In the genomic region with DNA sequence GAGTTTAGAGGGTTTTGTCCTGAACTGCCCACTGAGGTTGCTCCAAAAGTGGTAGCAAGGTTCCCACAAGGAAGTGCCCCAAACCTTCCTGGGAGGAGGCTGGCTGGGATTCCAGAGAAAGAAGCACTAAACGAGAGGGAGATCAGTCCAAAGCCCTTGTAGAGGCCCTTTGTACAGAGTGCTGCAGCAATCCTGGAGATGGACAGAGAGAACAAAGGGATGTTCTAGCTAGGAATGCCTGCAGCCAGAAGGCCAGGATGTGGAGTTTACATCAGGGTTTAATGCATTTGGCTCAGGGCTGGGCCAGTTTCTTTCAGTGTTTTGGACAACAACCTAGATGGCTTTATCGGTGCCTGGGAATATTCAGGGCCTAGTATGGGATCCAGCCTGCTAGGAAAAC, we compare ENCODE assay signal across 19 cellular contexts.
DNase-seq lines count a peak whose midpoint lies in the region; ATAC-seq, FAIRE-seq and TF ChIP-seq lines count a peak whose summit lies in the region.
"Had no signal": no experiment of that assay in that cellular context is flagged by ENCODE, and none has a peak within 500 bp of the region (broad histone marks: within the 10 kb centered on the region; RNA-seq: fewer than 3 reads in every experiment).

No MANE protein-coding gene starts in this region.

- H4K8ac ChIP-seq in IMR-90 (ENCODE audit: low read depth in 2 of 2, low read length in 2 of 2), result peak overlapping the region; percentile 1 to 74; a peak in 2 of 4 replicates
- no peak overlapping the region for H4K8ac ChIP-seq in H1 (ENCODE audit: extremely low read depth, insufficient read depth, low read length)
- H4K8ac ChIP-seq in mesenchymal stem cell (ENCODE audit: low read length), result peak overlapping the region; percentile 58
- H4K8ac ChIP-seq in neuronal stem cell (ENCODE audit: low read depth, low read length), result no peak overlapping the region

- H2BK120ac ChIP-seq in IMR-90 (ENCODE audit: low read depth, low read length) (peak overlapping the region; percentile 76), H1 (replicated peaks; ENCODE audit: low read depth, low read length) (no peak overlapping the region), mesenchymal stem cell (ENCODE audit: low read depth, low read length) (peak overlapping the region; percentile 54), neuronal stem cell (ENCODE audit: low read depth, low read length) (no peak overlapping the region)

- TF ChIP-seq EP300 in H1 (IDR thresholded peaks at IDR 0.05; ENCODE audit: borderline replicate concordance in 1 of 2, low read depth in 2 of 2, low read length in 2 of 2), result no peak

- H3K27me3 ChIP-seq in IMR-90 (ENCODE audit: control insufficient read depth, insufficient read depth, low read length), result no peaks in the 10 kb centered on the region
- H3K27me3 ChIP-seq in H1 (replicated peaks in 1 of 4; ENCODE audit: control insufficient read depth in 3 of 4, extremely low read depth in 1 of 4, insufficient read depth in 3 of 4, low read length in 3 of 4), result no peaks in the 10 kb centered on the region
- H3K27me3 ChIP-seq in mesenchymal stem cell (ENCODE audit: control insufficient read depth in 1 of 2, insufficient read depth in 1 of 2, low read length in 2 of 2), result no peaks in the 10 kb centered on the region
- H3K27me3 ChIP-seq in neuronal stem cell (ENCODE audit: control insufficient read depth in 3 of 3, insufficient read depth in 3 of 3, low read depth in 1 of 3, low read length in 3 of 3), result no peaks in the 10 kb centered on the region

- no peak overlapping the region for H2AK9ac ChIP-seq in IMR-90 (replicated peaks; ENCODE audit: low read depth, low read length, poor library complexity)

- H3K9me3 Mint-ChIP-seq in activated naive CD8-positive, alpha-beta T cell treated with anti-CD3 and anti-CD28 coated beads, Interleukin-2, amount 50 U/mL, for 24 hours, result no peaks in the 10 kb centered on the region
- H3K9me3 Mint-ChIP-seq in activated CD4-positive, alpha-beta memory T cell treated with anti-CD3 and anti-CD28 coated beads, Interleukin-2, amount 10 ng/mL, durations not matched to agents 7 days and 5 days, result peaks cover 4% of the 10 kb centered on the region

- H2BK5ac ChIP-seq in IMR-90 (ENCODE audit: low read depth, low read length, poor library complexity, severe bottlenecking), result peak overlapping the region; percentile 1
- no peak overlapping the region for H2BK5ac ChIP-seq in H1 (ENCODE audit: low read depth, low read length)
- no peak overlapping the region for H2BK5ac ChIP-seq in mesenchymal stem cell (ENCODE audit: low read depth, low read length, poor library complexity, severe bottlenecking)
- H2BK5ac ChIP-seq in neuronal stem cell (ENCODE audit: low read length), result no peak overlapping the region

- H3K4me3 Mint-ChIP-seq in activated naive CD8-positive, alpha-beta T cell treated with anti-CD3 and anti-CD28 coated beads, Interleukin-2, amount 50 U/mL, for 24 hours, result no peak overlapping the region
- no peak overlapping the region for H3K4me3 Mint-ChIP-seq in activated CD4-positive, alpha-beta memory T cell treated with anti-CD3 and anti-CD28 coated beads, Interleukin-2, amount 10 ng/mL, durations not matched to agents 7 days and 5 days
- H3K4me3 Mint-ChIP-seq: CD4-positive, alpha-beta T cell had no signal

- peak overlapping the region; percentile 11; the same call in 1 of the 2 replicates for H2AK5ac ChIP-seq in IMR-90 (ENCODE audit: low read depth, low read length)
- no peak overlapping the region for H2AK5ac ChIP-seq in H1 (ENCODE audit: low read depth, low read length)
- H2AK5ac ChIP-seq in mesenchymal stem cell (ENCODE audit: low read length, severe bottlenecking), result no peak overlapping the region
- no peak overlapping the region for H2AK5ac ChIP-seq in neuronal stem cell (ENCODE audit: low read depth, low read length)

- H3K9ac ChIP-seq in IMR-90 (ENCODE audit: low read depth, low read length) (no peak overlapping the region), H1 (replicated peaks in 1 of 4; ENCODE audit: extremely low read depth in 1 of 4, low read depth in 3 of 4, low read length in 3 of 4) (no peak overlapping the region), mesenchymal stem cell (ENCODE audit: low read length) (no peak overlapping the region), neuronal stem cell (ENCODE audit: low read depth, low read length, poor library complexity) (no peak overlapping the region)

- H4K91ac ChIP-seq in IMR-90 (ENCODE audit: insufficient read depth, low read depth, low read length) (peak overlapping the region; percentile 30; the same call in 1 of the 2 replicates), H1 (replicated peaks; ENCODE audit: insufficient read length, low read length) (no peak overlapping the region), mesenchymal stem cell (ENCODE audit: low read length) (peak overlapping the region; percentile 44), neuronal stem cell (ENCODE audit: low read depth, low read length, poor library complexity) (no peak overlapping the region)

- intact Hi-C loops in IMR-90 (cut with micrococcal nuclease), result no loop called here

- H2BK20ac ChIP-seq in IMR-90 (ENCODE audit: low read depth, low read length) (peak overlapping the region; percentile 69), H1 (ENCODE audit: low read length) (peak overlapping the region; percentile 34; the same call in 1 of the 2 replicates)

- H3K27ac ChIP-seq in IMR-90 (ENCODE audit: insufficient read depth, low read length) (peak overlapping the region; percentile 0; the same call in 1 of the 2 replicates), H1 (ENCODE audit: low read depth, low read length) (no peak overlapping the region), mesenchymal stem cell (ENCODE audit: low read length, poor library complexity, severe bottlenecking) (no peak overlapping the region), neuronal stem cell (replicated peaks; ENCODE audit: low read length) (no peak overlapping the region)
- H3K27ac ChIP-seq: C4-2B, HL-60 had no signal

- no peak overlapping the region for H3K4me2 ChIP-seq in IMR-90 (ENCODE audit: low read depth, low read length)
- H3K4me2 ChIP-seq in H1 (ENCODE audit: insufficient read depth in 1 of 2, low read depth in 2 of 2, low read length in 2 of 2), result no peak overlapping the region
- no peak overlapping the region for H3K4me2 ChIP-seq in mesenchymal stem cell (ENCODE audit: low read length, poor library complexity, severe bottlenecking)
- no peak overlapping the region for H3K4me2 ChIP-seq in neuronal stem cell (ENCODE audit: insufficient read depth, low read length, poor library complexity, severe bottlenecking)

- no peaks in the 10 kb centered on the region for H4K20me1 ChIP-seq in IMR-90 (ENCODE audit: insufficient read depth, low read length)
- no peaks in the 10 kb centered on the region for H4K20me1 ChIP-seq in H1 (replicated peaks in 1 of 2; ENCODE audit: control insufficient read depth in 1 of 2, insufficient read depth in 2 of 2, low read length in 2 of 2)

- TF ChIP-seq POLR2A in IMR-90 (IDR thresholded peaks at IDR 0.05; ENCODE audit: low read depth, low read length), result no peak
- TF ChIP-seq POLR2A in H1 (IDR thresholded peaks at IDR 0.05; ENCODE audit: control extremely low read depth in 1 of 2, low read depth in 2 of 2, low read length in 2 of 2), result no peak

- FAIRE-seq in H1 (lab: Jason Lieb, UNC), result no peak
- FAIRE-seq: A204.1, GM12878, K562 had no signal

- H3K23ac ChIP-seq in IMR-90 (ENCODE audit: low read depth, low read length) (peak overlapping the region; percentile 29; the same call in 1 of the 2 replicates), H1 (ENCODE audit: insufficient read length) (no peak overlapping the region), mesenchymal stem cell (ENCODE audit: low read length in 2 of 2) (no peak overlapping the region), neuronal stem cell (ENCODE audit: low read depth, low read length, poor library complexity) (no peak overlapping the region)

- POLR2A ChIA-PET in IMR-90 (lab: Charles Lee; ENCODE audit: unreplicated experiment), result no interaction called here
- POLR2A ChIA-PET in H1 (lab: Charles Lee; ENCODE audit: partially characterized antibody), result no interaction called here
- POLR2A ChIA-PET in activated CD4-positive, alpha-beta memory T cell treated with anti-CD3 and anti-CD28 coated beads, Interleukin-2, amount 10 ng/mL, durations not matched to agents 7 days and 5 days (lab: Charles Lee), result no interaction called here

- H3K79me2 ChIP-seq in H1 (ENCODE audit: control insufficient read depth in 1 of 2, insufficient read depth in 2 of 2, low read length in 2 of 2), result no peaks in the 10 kb centered on the region

- no peak overlapping the region for H2BK12ac ChIP-seq in H1 (ENCODE audit: low read depth, low read length)
- peak overlapping the region; percentile 80 to 89 for H2BK12ac ChIP-seq in mesenchymal stem cell (ENCODE audit: low read length in 2 of 2)
- no peak overlapping the region for H2BK12ac ChIP-seq in neuronal stem cell (ENCODE audit: low read length)

- 69% methylated on average over 2 of the region's 2 CpGs; no CpG with 5 or more reads in 1 of the 2 experiments for WGBS in IMR-90 (ENCODE audit: extremely low coverage in 2 of 2, insufficient read length in 1 of 2), 2 experiments
- 52% methylated on average over 2 of the region's 2 CpGs; no CpG with 5 or more reads in 1 of the 2 experiments for WGBS in H1 (ENCODE audit: extremely low coverage in 1 of 2, insufficient coverage in 1 of 2, insufficient read length in 1 of 2, insufficient replicate concordance in 2 of 2, low coverage in 1 of 2, low lambda C conversion rate in 2 of 2, missing lambda C conversion rate in 1 of 2), 2 experiments
- WGBS in mesenchymal stem cell, result 54% methylated on average over 2 of the region's 2 CpGs
- no CpG with 5 or more reads among the region's 2 CpGs for WGBS in neuronal stem cell (ENCODE audit: extremely low coverage in 2 of 2, insufficient read length in 2 of 2, insufficient replicate concordance in 1 of 2), 2 donors

- no peaks in the 10 kb centered on the region for H3K4me1 Mint-ChIP-seq in activated naive CD8-positive, alpha-beta T cell treated with anti-CD3 and anti-CD28 coated beads, Interleukin-2, amount 50 U/mL, for 24 hours
- no peaks in the 10 kb centered on the region for H3K4me1 Mint-ChIP-seq in activated CD4-positive, alpha-beta memory T cell treated with anti-CD3 and anti-CD28 coated beads, Interleukin-2, amount 10 ng/mL, durations not matched to agents 7 days and 5 days

- ATAC-seq in IMR-90 (ENCODE audit: low read depth), result peak; percentile 35; the same call in 1 of the 2 replicates
- no peak for ATAC-seq in activated naive CD8-positive, alpha-beta T cell treated with anti-CD3 and anti-CD28 coated beads, Interleukin-2, amount 50 U/mL, for 24 hours
- ATAC-seq in HG03378 (IDR thresholded peaks at IDR 0.05; ENCODE audit: unreplicated experiment), result no peak
- ATAC-seq: GM12878, K562 had no signal

- peak overlapping the region; percentile 55 for H3K4ac ChIP-seq in IMR-90 (ENCODE audit: low read depth, low read length)
- no peak overlapping the region for H3K4ac ChIP-seq in H1 (replicated peaks; ENCODE audit: insufficient read length, low read depth, low read length)
- H3K4ac ChIP-seq in mesenchymal stem cell (ENCODE audit: low read depth in 1 of 2, low read length in 2 of 2), result peak overlapping the region; percentile 8 to 73
- H3K4ac ChIP-seq in neuronal stem cell (ENCODE audit: low read length), result no peak overlapping the region

- H3K27ac Mint-ChIP-seq in activated naive CD8-positive, alpha-beta T cell treated with anti-CD3 and anti-CD28 coated beads, Interleukin-2, amount 50 U/mL, for 24 hours, result no peak overlapping the region
- no peak overlapping the region for H3K27ac Mint-ChIP-seq in activated CD4-positive, alpha-beta memory T cell treated with anti-CD3 and anti-CD28 coated beads, Interleukin-2, amount 10 ng/mL, durations not matched to agents 7 days and 5 days
- H3K27ac Mint-ChIP-seq: CD4-positive, alpha-beta T cell had no signal

- in situ Hi-C loops in IMR-90 (cut with MboI; ENCODE audit: low sequenced_read_pairs), result no loop called here

- H3K56ac ChIP-seq in IMR-90 (ENCODE audit: extremely low read depth, insufficient read depth, low read length) (no peak overlapping the region), H1 (replicated peaks; ENCODE audit: insufficient read length, low read depth, low read length) (no peak overlapping the region)

- no peaks in the 10 kb centered on the region for H3K36me3 ChIP-seq in IMR-90 (ENCODE audit: control insufficient read depth, insufficient read depth, low read length)
- no peaks in the 10 kb centered on the region for H3K36me3 ChIP-seq in H1 (ENCODE audit: control insufficient read depth in 2 of 4, insufficient read depth in 4 of 4, low read length in 3 of 4)
- no peaks in the 10 kb centered on the region for H3K36me3 ChIP-seq in mesenchymal stem cell (ENCODE audit: control insufficient read depth in 1 of 2, insufficient read depth in 2 of 2, low read depth in 1 of 2, low read length in 2 of 2)
- no peaks in the 10 kb centered on the region for H3K36me3 ChIP-seq in neuronal stem cell (replicated peaks in 1 of 2; ENCODE audit: control insufficient read depth in 2 of 2, insufficient read depth in 2 of 2, low read length in 2 of 2)

- H3K18ac ChIP-seq in IMR-90 (ENCODE audit: low read depth, low read length), result peak overlapping the region; percentile 0; the same call in 1 of the 2 replicates
- no peak overlapping the region; the same call in 1 of the 2 replicates for H3K18ac ChIP-seq in H1 (ENCODE audit: extremely low read depth, low read length)
- peak overlapping the region; percentile 58 to 64 for H3K18ac ChIP-seq in mesenchymal stem cell (ENCODE audit: low read depth in 1 of 2, low read length in 2 of 2)
- no peak overlapping the region for H3K18ac ChIP-seq in neuronal stem cell (ENCODE audit: low read length)

- H3K79me1 ChIP-seq in IMR-90 (ENCODE audit: low read depth in 1 of 2, low read length in 2 of 2), result no peaks in the 10 kb centered on the region
- H3K79me1 ChIP-seq in H1 (ENCODE audit: low read depth, low read length), result no peaks in the 10 kb centered on the region
- no peaks in the 10 kb centered on the region for H3K79me1 ChIP-seq in mesenchymal stem cell (replicated peaks; ENCODE audit: low read length, poor library complexity, severe bottlenecking)
- no peaks in the 10 kb centered on the region for H3K79me1 ChIP-seq in neuronal stem cell (ENCODE audit: low read depth, low read length)

- dilution Hi-C loops in IMR-90 (cut with HindIII; ENCODE audit: low sequenced_read_pairs, unreplicated experiment), result no loop called here

- DNase-seq in IMR-90, result no peak
- DNase-seq in H1 (ENCODE audit: low read depth in 1 of 2, low spot score in 2 of 2), result no peak
- DNase-seq in mesenchymal stem cell, result peak; percentile 20
- no peak for DNase-seq in neuronal stem cell (ENCODE audit: low spot score)
- no peak for DNase-seq in activated naive CD8-positive, alpha-beta T cell treated with anti-CD3 and anti-CD28 coated beads, Interleukin-2, amount 50 U/mL, for 24 hours
- no peak for DNase-seq in NCI-H2081 (lab: John Stamatoyannopoulos, UW)
- no peak for DNase-seq in activated CD4-positive, alpha-beta memory T cell treated with anti-CD3 and anti-CD28 coated beads, Interleukin-2, amount 10 ng/mL, durations not matched to agents 7 days and 5 days
- DNase-seq: ACHN; AML-193; CD4-positive, alpha-beta T cell; DMS79 treated with DMSO at 0.1 percent for 48 hours; GF-D8; HCEC 1CT had no signal

- no peaks in the 10 kb centered on the region; the same call in 1 of the 2 replicates for H3K9me1 ChIP-seq in IMR-90 (ENCODE audit: insufficient read depth, low read length)

- peak overlapping the region; percentile 51 for H2AFZ ChIP-seq in IMR-90 (replicated peaks; ENCODE audit: low read length, poor library complexity)
- 0 out of 2 replicates have a peak overlapping the region, but pooled peaks have one; percentile 59 for H2AFZ ChIP-seq in H1 (ENCODE audit: low read length)
- no peak overlapping the region for H2AFZ ChIP-seq in mesenchymal stem cell (ENCODE audit: low read depth, low read length)
- peak overlapping the region; percentile 90 for H2AFZ ChIP-seq in neuronal stem cell (ENCODE audit: low read length)

- H3K9me3 ChIP-seq in IMR-90 (ENCODE audit: control insufficient read depth, insufficient read depth, low read length) (no peaks in the 10 kb centered on the region), H1 (ENCODE audit: insufficient read depth in 2 of 2, low read depth in 1 of 2, low read length in 1 of 2) (no peaks in the 10 kb centered on the region), mesenchymal stem cell (ENCODE audit: control insufficient read depth, low read length) (no peaks in the 10 kb centered on the region), neuronal stem cell (replicated peaks in 1 of 2; ENCODE audit: control insufficient read depth in 2 of 2, insufficient read depth in 1 of 2, low read depth in 1 of 2, low read length in 2 of 2) (no peaks in the 10 kb centered on the region)

- H3K4me3 ChIP-seq in IMR-90 (ENCODE audit: insufficient read depth, low read depth, low read length), result no peak overlapping the region
- H3K4me3 ChIP-seq in H1 (ENCODE audit: extremely low read depth in 1 of 4, insufficient read depth in 2 of 4, low read depth in 3 of 4, low read length in 4 of 4), result no peak overlapping the region
- no peak overlapping the region for H3K4me3 ChIP-seq in mesenchymal stem cell (ENCODE audit: insufficient read depth in 1 of 2, low read depth in 1 of 2, low read length in 2 of 2)
- H3K4me3 ChIP-seq in neuronal stem cell (ENCODE audit: low read length in 2 of 2), result no peak overlapping the region
- H3K4me3 ChIP-seq: GM12878, K562 had no signal

- H2BK15ac ChIP-seq in IMR-90 (ENCODE audit: low read depth, low read length) (peak overlapping the region; percentile 42; the same call in 2 of the 3 replicates), H1 (ENCODE audit: low read length) (no peak overlapping the region), mesenchymal stem cell (ENCODE audit: low read depth, poor library complexity, severe bottlenecking) (no peak overlapping the region), neuronal stem cell (ENCODE audit: low read length) (no peak overlapping the region)

- BruUV-seq in IMR-90 (replicated peaks; lab: Mats Ljungman, UMichigan), result no TSS peak

- no peak for TF ChIP-seq CTCF in IMR-90 (conservative IDR thresholded peaks at IDR 0.05; ENCODE audit: low read depth, low read length)
- TF ChIP-seq CTCF in H1 (IDR thresholded peaks at IDR 0.05; ENCODE audit: control extremely low read depth in 1 of 3, insufficient read depth in 1 of 3, low read depth in 1 of 3, low read length in 3 of 3), result no peak

- peak overlapping the region; percentile 24; the same call in 1 of the 2 replicates for H4K5ac ChIP-seq in IMR-90 (ENCODE audit: low read depth, low read length)
- H4K5ac ChIP-seq in H1 (ENCODE audit: insufficient read length, low read depth, low read length), result no peak overlapping the region

- no peaks in the 10 kb centered on the region for H3K23me2 ChIP-seq in H1 (ENCODE audit: low read depth, low read length)

- CTCF ChIA-PET in IMR-90 (lab: Yijun Ruan, JAX), result interaction anchor here (0.6 to 1.0 kb wide), 2 partner anchors 14 to 100 kb away, joined by 3 to 4 read pairs; no protein-coding TSS in a partner anchor
- CTCF ChIA-PET in H1 (lab: Charles Lee; ENCODE audit: partially characterized antibody), result no interaction called here
- CTCF ChIA-PET in activated CD4-positive, alpha-beta memory T cell treated with anti-CD3 and anti-CD28 coated beads, Interleukin-2, amount 10 ng/mL, durations not matched to agents 7 days and 5 days (lab: Charles Lee), result no interaction called here

- H3K27me3 Mint-ChIP-seq in activated naive CD8-positive, alpha-beta T cell treated with anti-CD3 and anti-CD28 coated beads, Interleukin-2, amount 50 U/mL, for 24 hours, result no peaks in the 10 kb centered on the region
- H3K27me3 Mint-ChIP-seq in activated CD4-positive, alpha-beta memory T cell treated with anti-CD3 and anti-CD28 coated beads, Interleukin-2, amount 10 ng/mL, durations not matched to agents 7 days and 5 days, result no peaks in the 10 kb centered on the region
- H3K27me3 Mint-ChIP-seq: CD4-positive, alpha-beta T cell had no signal

- H3K14ac ChIP-seq in IMR-90 (replicated peaks; ENCODE audit: low read depth, low read length), result peak overlapping the region; percentile 48; the same call in 1 of the 2 replicates
- H3K14ac ChIP-seq in H1 (ENCODE audit: insufficient read length), result no peak overlapping the region
- no peak overlapping the region for H3K14ac ChIP-seq in mesenchymal stem cell (ENCODE audit: low read length in 2 of 2)
- H3K14ac ChIP-seq in neuronal stem cell (ENCODE audit: low read length), result no peak overlapping the region

- H3K4me1 ChIP-seq in IMR-90 (ENCODE audit: control insufficient read depth, insufficient read depth, low read length) (peaks cover 6% of the 10 kb centered on the region), H1 (replicated peaks in 1 of 4; ENCODE audit: control insufficient read depth in 3 of 4, insufficient read depth in 4 of 4, low read length in 3 of 4) (no peaks in the 10 kb centered on the region), mesenchymal stem cell (ENCODE audit: control insufficient read depth, insufficient read depth, low read depth, low read length) (peaks cover 4% of the 10 kb centered on the region), neuronal stem cell (ENCODE audit: control insufficient read depth in 2 of 2, insufficient read depth in 1 of 2, low read depth in 1 of 2, low read length in 2 of 2) (peaks cover 4 to 5% of the 10 kb centered on the region in 2 donors)

- no peaks in the 10 kb centered on the region for H3K36me3 Mint-ChIP-seq in activated naive CD8-positive, alpha-beta T cell treated with anti-CD3 and anti-CD28 coated beads, Interleukin-2, amount 50 U/mL, for 24 hours (ENCODE audit: low read depth)
- no peaks in the 10 kb centered on the region for H3K36me3 Mint-ChIP-seq in activated CD4-positive, alpha-beta memory T cell treated with anti-CD3 and anti-CD28 coated beads, Interleukin-2, amount 10 ng/mL, durations not matched to agents 7 days and 5 days (ENCODE audit: low read depth)

- TF ChIP-seq RAD21 in IMR-90 (IDR thresholded peaks at IDR 0.05; ENCODE audit: low read length), result no peak
- no peak for TF ChIP-seq RAD21 in H1 (IDR thresholded peaks at IDR 0.05 in 1 of 2, conservative IDR thresholded peaks at IDR 0.05 in 1 of 2; ENCODE audit: low read depth in 2 of 2, low read length in 2 of 2)

Comparison
In these comparisons a context has a peak if more than half of its experiments do, and no peak if none do; other contexts are left out.
1. H2BK120ac ChIP-seq: peak in IMR-90 (single experiment) and mesenchymal stem cell (single experiment); none in H1 (single experiment) and neuronal stem cell (single experiment).
2. H3K18ac ChIP-seq: peak in IMR-90 (single experiment) and mesenchymal stem cell (2 of 2); none in H1 (single experiment) and neuronal stem cell (single experiment).
3. H3K4ac ChIP-seq: peak in IMR-90 (single experiment) and mesenchymal stem cell (2 of 2); none in H1 (single experiment) and neuronal stem cell (single experiment).
4. H4K8ac ChIP-seq: peak in IMR-90 (2 of 2) and mesenchymal stem cell (single experiment); none in H1 (single experiment) and neuronal stem cell (single experiment).
5. H4K91ac ChIP-seq: peak in IMR-90 (single experiment) and mesenchymal stem cell (single experiment); none in H1 (single experiment) and neuronal stem cell (single experiment).
6. H2BK12ac ChIP-seq: peak in mesenchymal stem cell (2 of 2); none in H1 (single experiment) and neuronal stem cell (single experiment).